17 cellular contexts compared by ENCODE assay signal in the genomic region with DNA sequence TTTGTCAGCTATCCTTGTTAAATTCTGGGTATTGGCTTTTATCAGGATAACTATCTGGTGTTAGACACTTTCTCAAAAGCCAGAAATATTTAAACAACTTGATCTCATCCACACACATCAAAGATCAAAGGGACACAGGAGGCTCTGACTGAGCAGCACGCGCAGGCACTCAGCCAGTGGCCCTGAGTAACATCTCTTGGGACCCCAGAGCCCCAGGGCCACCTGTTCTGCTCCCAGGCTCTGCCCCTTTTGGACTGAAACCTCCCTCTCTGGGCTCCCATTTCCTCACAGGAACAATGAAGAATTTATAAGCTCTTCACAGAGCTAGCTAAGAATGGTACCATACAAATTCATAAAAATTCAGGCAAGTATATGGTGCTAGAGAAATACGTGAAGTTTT. TPM values are rescaled to one million over a fixed set of nuclear protein-coding genes. Genes with fewer than 3 reads are reported as not detected.
DNase-seq lines count a peak whose midpoint lies in the region; ATAC-seq, FAIRE-seq and TF ChIP-seq lines count a peak whose summit lies in the region.
"Had no signal": no experiment of that assay in that cellular context is flagged by ENCODE, and none has a peak within 500 bp of the region (broad histone marks: within the 10 kb centered on the region; RNA-seq: fewer than 3 reads in every experiment).

No MANE protein-coding gene starts in this region.

- no peak for FAIRE-seq in GM12878 (lab: Jason Lieb, UNC)

- H3K27ac Mint-ChIP-seq in activated naive CD4-positive, alpha-beta T cell treated with anti-CD3 and anti-CD28 coated beads for 36 hours: peak overlapping the region; percentile 84
- peak overlapping the region; percentile 72 for H3K27ac Mint-ChIP-seq in stimulated activated effector memory CD8-positive, alpha-beta T cell treated with anti-CD3 and anti-CD28 coated beads, Interleukin-12 subunit alpha, Interleukin-12 subunit beta, amount 100 ng/mL, for 72 hours

- peaks cover 76% of the 10 kb centered on the region for H3K4me1 Mint-ChIP-seq in activated naive CD4-positive, alpha-beta T cell treated with anti-CD3 and anti-CD28 coated beads for 36 hours (ENCODE audit: low read depth)
- peaks cover 61% of the 10 kb centered on the region for H3K4me1 Mint-ChIP-seq in stimulated activated effector memory CD8-positive, alpha-beta T cell treated with anti-CD3 and anti-CD28 coated beads, Interleukin-12 subunit alpha, Interleukin-12 subunit beta, amount 100 ng/mL, for 72 hours

- H3K27ac ChIP-seq in GM12878 (ENCODE audit: control insufficient read depth, insufficient read depth): no peak overlapping the region
- H3K27ac ChIP-seq in sigmoid colon: peak overlapping the region in 2 of 4 donors; percentile 47 to 91
- H3K27ac ChIP-seq: KMS-11 had no signal

- CTCF ChIA-PET in activated naive CD4-positive, alpha-beta T cell treated with anti-CD3 and anti-CD28 coated beads for 36 hours (lab: Charles Lee): interaction anchor here (0.6 to 3.6 kb wide), 6 partner anchors 9 to 74 kb away, joined by 4 to 22 read pairs (median 6); no protein-coding TSS in a partner anchor
- CTCF ChIA-PET in GM12878 (lab: Yijun Ruan, JAX): interaction anchor here (0.6 to 1.0 kb wide), 2 partner anchors 69 to 87 kb away, joined by 3 read pairs; no protein-coding TSS in a partner anchor

- no peak overlapping the region for H3K4me3 ChIP-seq in GM12878
- no peak overlapping the region for H3K4me3 ChIP-seq in sigmoid colon
- H3K4me3 ChIP-seq: skin epidermis, stomach had no signal

- no peaks in the 10 kb centered on the region for H3K79me2 ChIP-seq in GM12878 (ENCODE audit: control insufficient read depth, insufficient read depth, low read length)

- H3K36me3 Mint-ChIP-seq in activated naive CD4-positive, alpha-beta T cell treated with anti-CD3 and anti-CD28 coated beads for 36 hours (ENCODE audit: low read depth): peaks cover 16% of the 10 kb centered on the region
- peaks cover 5% of the 10 kb centered on the region for H3K36me3 Mint-ChIP-seq in stimulated activated effector memory CD8-positive, alpha-beta T cell treated with anti-CD3 and anti-CD28 coated beads, Interleukin-12 subunit alpha, Interleukin-12 subunit beta, amount 100 ng/mL, for 72 hours

- in situ Hi-C loops in SK-MEL-5 (cut with HindIII; ENCODE audit: low pct_unique_long_range_greater_than_20kb, low sequenced_read_pairs): no loop called here
- in situ Hi-C loops in GM12878 (cut with MboI): no loop called here

- TF ChIP-seq RAD21 in GM12878 (IDR thresholded peaks at IDR 0.05; ENCODE audit: insufficient read depth, low read depth, low read length): no peak

- H3K27me3 ChIP-seq in GM12878 (replicated peaks in 1 of 2; ENCODE audit: control insufficient read depth in 2 of 2, insufficient read depth in 2 of 2, low read length in 1 of 2): no peaks in the 10 kb centered on the region
- no peaks in the 10 kb centered on the region for H3K27me3 ChIP-seq in sigmoid colon
- H3K27me3 ChIP-seq: stomach had no signal

- H4K20me1 ChIP-seq in GM12878 (ENCODE audit: control insufficient read depth, insufficient read depth): no peaks in the 10 kb centered on the region

- TF ChIP-seq EP300 in GM12878 (IDR thresholded peaks at IDR 0.05; ENCODE audit: borderline replicate concordance in 1 of 2, control insufficient read depth in 1 of 2, low read depth in 2 of 2, low read length in 2 of 2) (no peak), sigmoid colon (IDR thresholded peaks at IDR 0.05) (no peak)

- no TSS peak for BruUV-seq in GM12878 (replicated peaks; lab: Mats Ljungman, UMichigan)

- DNase-seq in activated naive CD4-positive, alpha-beta T cell treated with anti-CD3 and anti-CD28 coated beads for 36 hours: no peak
- DNase-seq in activated naive CD4-positive, alpha-beta T cell treated with Interleukin-2 at 50 U/mL for 16 hours: no peak
- peak; percentile 22 for DNase-seq in SK-MEL-5 (ENCODE audit: low read depth, low spot score)
- no peak for DNase-seq in GM12878 (ENCODE audit: low read depth, low spot score)
- DNase-seq in stimulated activated effector memory CD8-positive, alpha-beta T cell treated with anti-CD3 and anti-CD28 coated beads, Interleukin-12 subunit alpha, Interleukin-12 subunit beta, amount 100 ng/mL, for 72 hours (ENCODE audit: low spot score in 2 of 2): no peak
- DNase-seq in DMS53 (lab: John Stamatoyannopoulos, UW): no peak
- no peak for DNase-seq in left colon
- DNase-seq in sigmoid colon: no peak
- DNase-seq: activated gamma-delta T cell treated with Interleukin-2 at 50 U/mL for 16 hours, DND-41, islet precursor cell, NCI-H146, NCI-H510A treated with DMSO at 0.1 percent for 48 hours, stomach, SW 1271 had no signal

- H3K36me3 ChIP-seq in GM12878 (ENCODE audit: control insufficient read depth in 2 of 2, insufficient read depth in 2 of 2, low read length in 1 of 2) (no peaks in the 10 kb centered on the region), sigmoid colon (no peaks in the 10 kb centered on the region)
- H3K36me3 ChIP-seq: stomach had no signal

- SMC1A ChIA-PET in GM12878 (lab: Charles Lee; ENCODE audit: uncharacterized antibody, unreplicated experiment): interaction anchor here (0.6 kb wide), 1 partner anchor 79 kb away, joined by 3 read pairs; no protein-coding TSS in a partner anchor

- POLR2A ChIA-PET in GM12878 (lab: Charles Lee): no interaction called here

- RAD21 ChIA-PET in GM12878 (lab: Charles Lee; ENCODE audit: unreplicated experiment): no interaction called here

- peaks cover 3% of the 10 kb centered on the region for H3K9me3 Mint-ChIP-seq in activated naive CD4-positive, alpha-beta T cell treated with anti-CD3 and anti-CD28 coated beads for 36 hours
- no peaks in the 10 kb centered on the region for H3K9me3 Mint-ChIP-seq in stimulated activated effector memory CD8-positive, alpha-beta T cell treated with anti-CD3 and anti-CD28 coated beads, Interleukin-12 subunit alpha, Interleukin-12 subunit beta, amount 100 ng/mL, for 72 hours

- no peaks in the 10 kb centered on the region for H3K27me3 Mint-ChIP-seq in activated naive CD4-positive, alpha-beta T cell treated with anti-CD3 and anti-CD28 coated beads for 36 hours (ENCODE audit: low read depth)

- intact Hi-C loops in activated naive CD4-positive, alpha-beta T cell treated with anti-CD3 and anti-CD28 coated beads for 36 hours (cut with micrococcal nuclease): no loop called here
- intact Hi-C loops in GM12878 (cut with micrococcal nuclease; ENCODE audit: unreplicated experiment): no loop called here
- intact Hi-C loops in left colon (cut with DNase I, micrococcal nuclease): no loop called here
- intact Hi-C loops in sigmoid colon (cut with DNase I): no loop called here

- TF ChIP-seq CTCF in GM12878 (IDR thresholded peaks at IDR 0.05 in 2 of 3, conservative IDR thresholded peaks at IDR 0.05 in 1 of 3; ENCODE audit: control insufficient read depth in 2 of 3, extremely low read depth in 1 of 3, insufficient read depth in 1 of 3, low read depth in 3 of 3, low read length in 3 of 3): no peak
- no peak for TF ChIP-seq CTCF in sigmoid colon (IDR thresholded peaks at IDR 0.05)

- no peak overlapping the region for H3K9ac ChIP-seq in GM12878 (ENCODE audit: control insufficient read depth, insufficient read depth, low read length)
- H3K9ac ChIP-seq: KMS-11 had no signal

- H3K4me3 Mint-ChIP-seq in activated naive CD4-positive, alpha-beta T cell treated with anti-CD3 and anti-CD28 coated beads for 36 hours: no peak overlapping the region
- H3K4me3 Mint-ChIP-seq in stimulated activated effector memory CD8-positive, alpha-beta T cell treated with anti-CD3 and anti-CD28 coated beads, Interleukin-12 subunit alpha, Interleukin-12 subunit beta, amount 100 ng/mL, for 72 hours: no peak overlapping the region

- H3K4me1 ChIP-seq in GM12878 (ENCODE audit: control insufficient read depth, insufficient read depth, low read length): peaks cover 7% of the 10 kb centered on the region; the same call in 1 of the 2 replicates
- peaks cover 0 to 59% (median 31%) of the 10 kb centered on the region in 4 donors for H3K4me1 ChIP-seq in sigmoid colon

- H2AFZ ChIP-seq in GM12878 (ENCODE audit: control insufficient read depth, low read depth, low read length): no peak overlapping the region

- TF ChIP-seq POLR2A in GM12878 (IDR thresholded peaks at IDR 0.05; ENCODE audit: low read depth, low read length): no peak
- TF ChIP-seq POLR2A in sigmoid colon (IDR thresholded peaks at IDR 0.05): no peak

- ATAC-seq in GM12878: peak; percentile 14; the same call in 1 of the 3 replicates
- no peak for ATAC-seq in stimulated activated effector memory CD8-positive, alpha-beta T cell treated with anti-CD3 and anti-CD28 coated beads, Interleukin-12 subunit alpha, Interleukin-12 subunit beta, amount 100 ng/mL, for 72 hours
- ATAC-seq in left colon: no peak

- H3K9me3 ChIP-seq in GM12878 (replicated peaks; ENCODE audit: control insufficient read depth, insufficient read depth, low read length) (no peaks in the 10 kb centered on the region), sigmoid colon (no peaks in the 10 kb centered on the region)
- H3K9me3 ChIP-seq: stomach had no signal

- 13% methylated on average over 3 of the region's 3 CpGs for WGBS in GM12878 (ENCODE audit: insufficient coverage, insufficient replicate concordance, low lambda C conversion rate, missing lambda C conversion rate)
- 56 to 86% methylated on average over 3 of the region's 3 CpGs for WGBS in sigmoid colon, 2 donors

- H3K4me2 ChIP-seq in GM12878 (ENCODE audit: control insufficient read depth, insufficient read depth): no peak overlapping the region
- H3K4me2 ChIP-seq: KMS-11 had no signal

RNA-seq across cellular contexts. Expression of a gene that starts 16.1 kb away (rescaled TPM):
- 10 to 100 TPM; 11.9 to 13.0 TPM for total RNA-seq in activated naive CD4-positive, alpha-beta T cell treated with anti-CD3 and anti-CD28 coated beads for 36 hours
- 7.1 TPM in 2 replicates for total RNA-seq in SK-MEL-5 (2014; rRNA removed; shearing (Covaris generic))
- 5.1 and 7.0 TPM in 2 replicates for polyA plus RNA-seq in SK-MEL-5 (2015; cell fraction: cytosol; rRNA removed)
- polyA plus RNA-seq in SK-MEL-5 (2015; cell fraction: nucleus; rRNA removed): 7.9 and 9.0 TPM in 2 replicates
- 11.9 and 15.8 TPM in 2 replicates for total RNA-seq in GM12878 (2013; cell fraction: nucleolus; rRNA removed)
- 0.49 and 0.51 TPM in 2 replicates for total RNA-seq in GM12878 (2014; rRNA removed)
- total RNA-seq in GM12878 (2014; rRNA removed; fragmentation: Illumina TruSeq; extraction: Trizol): 0.23 and 0.27 TPM in 2 replicates
- total RNA-seq in GM12878 (2021): 1.1 and 1.5 TPM in 2 replicates
- not detected for polyA plus RNA-seq in GM12878 (2011; ENCODE audit: low read depth)
- polyA plus RNA-seq in GM12878 (2011; rRNA removed): not detected in 2 replicates
- polyA plus RNA-seq in GM12878 (2011; cell fraction: cytosol; rRNA removed): 0.01 and 0.02 TPM in 2 replicates
- polyA plus RNA-seq in GM12878 (2011; cell fraction: nucleus; rRNA removed): 0.01 TPM in 2 replicates
- 0.07 and 0.12 TPM in 2 replicates for polyA plus RNA-seq in GM12878 (2012)
- polyA plus RNA-seq in GM12878 (2014; fragmentation: Illumina TruSeq; extraction: Trizol): 0.35 and 0.38 TPM in 2 replicates
- polyA plus RNA-seq in GM12878 (2014; fragmentation: Nextera tagmentation; extraction: Ambion mirVana): under 1 TPM in 1 of 2 experiments, not detected in 1; 0.07 TPM
- 0.39 and 0.45 TPM in 2 replicates for polyA plus RNA-seq in GM12878 (2014; rRNA removed)
- polyA plus RNA-seq in GM12878 (2016; fragmentation: Nextera tagmentation; extraction: Ambion mirVana): under 1 TPM; 0.04 to 0.11 TPM
- polyA minus RNA-seq in GM12878 (2011; rRNA and poly(A)+ RNA removed): not detected in 2 replicates
- not detected in 2 replicates for polyA minus RNA-seq in GM12878 (2011; cell fraction: cytosol; rRNA and poly(A)+ RNA removed)
- not detected in 2 replicates for polyA minus RNA-seq in GM12878 (2011; cell fraction: nucleus; rRNA and poly(A)+ RNA removed)
- 1 to 10 TPM; 1.4 to 1.5 TPM for total RNA-seq in left colon
- total RNA-seq in sigmoid colon: 1 to 10 TPM; 1.8 to 7.7 (median 5.0) TPM
- 1 to 10 TPM in 2 of 3 donors, under 1 TPM in 1; 0.23 to 3.2 (median 1.2) TPM for polyA plus RNA-seq in sigmoid colon
